Comparison of ENCODE assay signal across 9 cellular contexts in genomic region chrY:13479828-13480227, GRCh38. TPM values are rescaled to one million over a fixed set of nuclear protein-coding genes. Genes with fewer than 3 reads are reported as not detected.
DNase-seq lines count a peak whose midpoint lies in the region; ATAC-seq and TF ChIP-seq lines count a peak whose summit lies in the region.
"Had no signal": no experiment of that assay in that cellular context is flagged by ENCODE, and none has a peak within 500 bp of the region (broad histone marks: within the 10 kb centered on the region; RNA-seq: fewer than 3 reads in every experiment).

TSS of gene UTY (minus strand) at chrY:13480033. CDS start at chrY:13479665, 368 bp downstream.

- H3K4me3 Mint-ChIP-seq in activated CD8-positive, alpha-beta memory T cell treated with anti-CD3 and anti-CD28 coated beads, Interleukin-2, amount 10 ng/mL, durations not matched to agents 7 days and 5 days, result peak within 1 kb of the TSS; percentile 92
- peak within 1 kb of the TSS; percentile 94 for H3K4me3 Mint-ChIP-seq in activated naive CD8-positive, alpha-beta T cell treated with anti-CD3 and anti-CD28 coated beads for 36 hours

- peak within 1 kb of the TSS; percentile 98 for H3K27ac Mint-ChIP-seq in activated CD8-positive, alpha-beta memory T cell treated with anti-CD3 and anti-CD28 coated beads, Interleukin-2, amount 10 ng/mL, durations not matched to agents 7 days and 5 days
- H3K27ac Mint-ChIP-seq in activated naive CD8-positive, alpha-beta T cell treated with anti-CD3 and anti-CD28 coated beads for 36 hours, result peak within 1 kb of the TSS; percentile 98

- no peaks in the 10 kb centered on the region for H3K9me3 Mint-ChIP-seq in activated CD8-positive, alpha-beta memory T cell treated with anti-CD3 and anti-CD28 coated beads, Interleukin-2, amount 10 ng/mL, durations not matched to agents 7 days and 5 days (ENCODE audit: low read depth)
- H3K9me3 Mint-ChIP-seq in activated naive CD8-positive, alpha-beta T cell treated with anti-CD3 and anti-CD28 coated beads for 36 hours, result peaks cover 3% of the 10 kb centered on the region

- peak within 1 kb of the TSS; percentile 56 for H3K4me3 ChIP-seq in lower leg skin (ENCODE audit: low read depth, poor library complexity, severe bottlenecking)
- H3K4me3 ChIP-seq: BLaER1 had no signal

- H3K4me1 Mint-ChIP-seq in activated CD8-positive, alpha-beta memory T cell treated with anti-CD3 and anti-CD28 coated beads, Interleukin-2, amount 10 ng/mL, durations not matched to agents 7 days and 5 days, result peaks cover 20% of the 10 kb centered on the region
- H3K4me1 Mint-ChIP-seq in activated naive CD8-positive, alpha-beta T cell treated with anti-CD3 and anti-CD28 coated beads for 36 hours, result peaks cover 7% of the 10 kb centered on the region

- intact Hi-C loops in lower leg skin (cut with DNase I; ENCODE audit: low total_unique reads), result no loop called here

- peaks cover 16% of the 10 kb centered on the region for H3K36me3 Mint-ChIP-seq in activated CD8-positive, alpha-beta memory T cell treated with anti-CD3 and anti-CD28 coated beads, Interleukin-2, amount 10 ng/mL, durations not matched to agents 7 days and 5 days
- peaks cover 18% of the 10 kb centered on the region for H3K36me3 Mint-ChIP-seq in activated naive CD8-positive, alpha-beta T cell treated with anti-CD3 and anti-CD28 coated beads for 36 hours

- no peaks in the 10 kb centered on the region for H3K27me3 Mint-ChIP-seq in activated CD8-positive, alpha-beta memory T cell treated with anti-CD3 and anti-CD28 coated beads, Interleukin-2, amount 10 ng/mL, durations not matched to agents 7 days and 5 days
- no peaks in the 10 kb centered on the region for H3K27me3 Mint-ChIP-seq in activated naive CD8-positive, alpha-beta T cell treated with anti-CD3 and anti-CD28 coated beads for 36 hours

- DNase-seq in activated CD8-positive, alpha-beta memory T cell treated with anti-CD3 and anti-CD28 coated beads, Interleukin-2, amount 10 ng/mL, durations not matched to agents 7 days and 5 days, result peak; percentile 87
- no peak for DNase-seq in activated CD8-positive, alpha-beta memory T cell treated with anti-CD3 and anti-CD28 coated beads, Interleukin-2, amount 50 U/mL, for 4 hours
- DNase-seq in NCI-H2196 (lab: John Stamatoyannopoulos, UW; ENCODE audit: unreplicated experiment) (peak; percentile 95), lower leg skin (ENCODE audit: low spot score in 2 of 2) (peak in 1 of 2 donors; percentile 89), substantia nigra (lab: John Stamatoyannopoulos, UW) (peak in 28 of 49 donors; percentile 19 to 91 (median 74)), amniotic stem cell (lab: John Stamatoyannopoulos, UW) (no peak), ureter (ENCODE audit: low spot score) (no peak)
- peak; percentile 74 for DNase-seq in activated naive CD8-positive, alpha-beta T cell treated with anti-CD3 and anti-CD28 coated beads for 36 hours

- peak; percentile 95 for ATAC-seq in activated CD8-positive, alpha-beta memory T cell treated with anti-CD3 and anti-CD28 coated beads, Interleukin-2, amount 10 ng/mL, durations not matched to agents 7 days and 5 days

- no peak for TF ChIP-seq POLR2A in lower leg skin (IDR thresholded peaks at IDR 0.05)

- peak within 1 kb of the TSS; percentile 94 for H3K27ac ChIP-seq in substantia nigra (ENCODE audit: low read depth, low read length, poor library complexity, severe bottlenecking)
- H3K27ac ChIP-seq: BLaER1 had no signal

- WGBS in lower leg skin, 2 donors, result 0% methylated on average over 11 of the region's 18 CpGs; no CpG with 5 or more reads in 1 of the 2 donors

- CTCF ChIA-PET in activated CD8-positive, alpha-beta memory T cell treated with anti-CD3 and anti-CD28 coated beads, Interleukin-2, amount 10 ng/mL, durations not matched to agents 7 days and 5 days (lab: Charles Lee), result no interaction called here

- no peak for TF ChIP-seq CTCF in lower leg skin (IDR thresholded peaks at IDR 0.05)

RNA-seq across cellular contexts. Expression of gene UTY, which starts in this region (rescaled TPM):
- 10 to 100 TPM; 21.2 to 41.8 TPM for total RNA-seq in activated CD8-positive, alpha-beta memory T cell treated with anti-CD3 and anti-CD28 coated beads, Interleukin-2, amount 10 ng/mL, durations not matched to agents 7 days and 5 days
- 10 to 100 TPM; 12.7 to 16.1 TPM for total RNA-seq in activated naive CD8-positive, alpha-beta T cell treated with anti-CD3 and anti-CD28 coated beads for 36 hours
- total RNA-seq in lower leg skin (10 to 100 TPM in 2 of 4 donors, under 1 TPM in 1, not detected in 1; 0.21 to 26.3 (median 24.4) TPM), ureter (not detected)

Comparison
In these comparisons a context has a peak if more than half of its experiments do, and no peak if none do; other contexts are left out.
1. DNase-seq: peak in activated CD8-positive, alpha-beta memory T cell treated with anti-CD3 and anti-CD28 coated beads, Interleukin-2, amount 10 ng/mL, durations not matched to agents 7 days and 5 days (single experiment), NCI-H2196 (single experiment), activated naive CD8-positive, alpha-beta T cell treated with anti-CD3 and anti-CD28 coated beads for 36 hours (single experiment) and substantia nigra (28 of 49); none in activated CD8-positive, alpha-beta memory T cell treated with anti-CD3 and anti-CD28 coated beads, Interleukin-2, amount 50 U/mL, for 4 hours (single experiment), amniotic stem cell (single experiment) and ureter (single experiment).